Comparison of ENCODE assay signal across 8 cellular contexts in genomic region chr22:36386351-36386899, GRCh38. TPM values are rescaled to one million over a fixed set of nuclear protein-coding genes. Genes with fewer than 3 reads are reported as not detected.
DNase-seq lines count a peak whose midpoint lies in the region; ATAC-seq and TF ChIP-seq lines count a peak whose summit lies in the region.

No MANE protein-coding gene starts in this region.

- H3K4me2 ChIP-seq in Loucy (ENCODE audit: low read depth, low read length, poor library complexity, severe bottlenecking) (peak overlapping the region; percentile 96), fibroblast of lung (ENCODE audit: extremely low read depth, insufficient read depth, low read length) (peak overlapping the region; percentile 74), neural cell (ENCODE audit: low read length) (peak overlapping the region; percentile 69)

- peaks cover 38% of the 10 kb centered on the region for H3K4me1 ChIP-seq in Loucy (ENCODE audit: insufficient read depth, low read length, poor library complexity, severe bottlenecking)
- H3K4me1 ChIP-seq in fibroblast of lung (ENCODE audit: control insufficient read depth, extremely low read depth, insufficient read depth, low read length): peaks cover 9% of the 10 kb centered on the region

- peaks cover 52% of the 10 kb centered on the region for H4K20me1 ChIP-seq in Loucy (ENCODE audit: insufficient read depth, low read length, poor library complexity, severe bottlenecking)
- H4K20me1 ChIP-seq in fibroblast of lung (ENCODE audit: control insufficient read depth, extremely low read depth, insufficient read depth, low read length): peaks cover 6% of the 10 kb centered on the region
- no peaks in the 10 kb centered on the region for H4K20me1 ChIP-seq in neural cell (ENCODE audit: insufficient read depth)

- H3K4me3 ChIP-seq in Loucy (ENCODE audit: low read length, poor library complexity, severe bottlenecking): peak overlapping the region; percentile 89
- peak overlapping the region; percentile 94 to 98 (median 96) for H3K4me3 ChIP-seq in fibroblast of lung (replicated peaks in 1 of 4; ENCODE audit: control extremely low read depth in 1 of 4, insufficient read depth in 1 of 4, low read depth in 3 of 4, low read length in 4 of 4)
- peak overlapping the region; percentile 89 for H3K4me3 ChIP-seq in neural cell (ENCODE audit: low read length)

- H3K79me2 ChIP-seq in Loucy (ENCODE audit: insufficient read depth, low read length): peaks cover 84% of the 10 kb centered on the region
- H3K79me2 ChIP-seq in fibroblast of lung (ENCODE audit: control insufficient read depth, insufficient read depth, low read length): peaks cover 61% of the 10 kb centered on the region
- H3K79me2 ChIP-seq in neural cell (replicated peaks; ENCODE audit: insufficient read depth, low read length): peaks cover 40% of the 10 kb centered on the region

- no peak overlapping the region for H2AFZ ChIP-seq in Loucy (ENCODE audit: low read length)
- H2AFZ ChIP-seq in fibroblast of lung (ENCODE audit: low read length): no peak overlapping the region
- no peak overlapping the region for H2AFZ ChIP-seq in neural cell (ENCODE audit: low read depth, low read length)

- H3K9ac ChIP-seq in Loucy (ENCODE audit: low read depth, low read length, poor library complexity, severe bottlenecking): peak overlapping the region; percentile 90
- H3K9ac ChIP-seq in fibroblast of lung (ENCODE audit: insufficient read depth, low read length): peak overlapping the region; percentile 88
- H3K9ac ChIP-seq in neural cell (ENCODE audit: low read length): peak overlapping the region; percentile 80

- H3K36me3 Mint-ChIP-seq in activated CD8-positive, alpha-beta T cell treated with anti-CD3 and anti-CD28 coated beads for 36 hours (ENCODE audit: low read depth): peaks cover 46% of the 10 kb centered on the region

- peak overlapping the region; percentile 96 for H3K27ac Mint-ChIP-seq in activated CD8-positive, alpha-beta T cell treated with anti-CD3 and anti-CD28 coated beads for 36 hours

- no peaks in the 10 kb centered on the region for H3K36me3 ChIP-seq in Loucy (ENCODE audit: insufficient read depth, low read length)
- peaks cover 12% of the 10 kb centered on the region for H3K36me3 ChIP-seq in fibroblast of lung (ENCODE audit: control insufficient read depth, insufficient read depth, low read length)
- H3K36me3 ChIP-seq in neural cell (ENCODE audit: insufficient read depth, low read length): no peaks in the 10 kb centered on the region

- CTCF ChIA-PET in activated CD8-positive, alpha-beta T cell treated with anti-CD3 and anti-CD28 coated beads for 36 hours (lab: Charles Lee): interaction anchor here (1.0 to 2.2 kb wide), 8 partner anchors 9 to 85 kb away, joined by 3 to 9 read pairs (median 4); no protein-coding TSS in a partner anchor

- POLR2A ChIA-PET in activated CD8-positive, alpha-beta T cell treated with anti-CD3 and anti-CD28 coated beads for 36 hours (lab: Charles Lee): interaction anchor here (0.8 to 42.1 kb wide), 9 partner anchors 9 to 86 kb away, joined by 3 to 1125 read pairs (median 4); no protein-coding TSS in a partner anchor

- peak overlapping the region; percentile 92 for H3K4me3 Mint-ChIP-seq in activated CD8-positive, alpha-beta T cell treated with anti-CD3 and anti-CD28 coated beads for 36 hours

- no peaks in the 10 kb centered on the region for H3K27me3 Mint-ChIP-seq in activated CD8-positive, alpha-beta T cell treated with anti-CD3 and anti-CD28 coated beads for 36 hours

- intact Hi-C loops in activated CD8-positive, alpha-beta T cell treated with anti-CD3 and anti-CD28 coated beads for 36 hours (cut with micrococcal nuclease): no loop called here

- H3K9me2 ChIP-seq in Loucy (replicated peaks; ENCODE audit: low read depth, low read length) (no peaks in the 10 kb centered on the region), neural cell (ENCODE audit: insufficient read depth, low read length) (no peaks in the 10 kb centered on the region)

- no peaks in the 10 kb centered on the region for H3K9me3 Mint-ChIP-seq in activated CD8-positive, alpha-beta T cell treated with anti-CD3 and anti-CD28 coated beads for 36 hours

- peak; percentile 32 for ATAC-seq in activated CD8-positive, alpha-beta T cell treated with anti-CD3 and anti-CD28 coated beads for 36 hours

- TF ChIP-seq CTCF in Loucy (conservative IDR thresholded peaks at IDR 0.05; ENCODE audit: low read length): no peak
- no peak for TF ChIP-seq CTCF in activated CD8-positive, alpha-beta T cell treated with anti-CD3 and anti-CD28 coated beads for 36 hours (IDR thresholded peaks at IDR 0.05)
- TF ChIP-seq CTCF in fibroblast of lung (conservative IDR thresholded peaks at IDR 0.05 in 1 of 2, IDR thresholded peaks at IDR 0.05 in 1 of 2; ENCODE audit: low read depth in 1 of 2, low read length in 2 of 2): no peak
- no peak for TF ChIP-seq CTCF in neural cell (IDR thresholded peaks at IDR 0.05; ENCODE audit: poor library complexity, severe bottlenecking)

- H3K4me1 Mint-ChIP-seq in activated CD8-positive, alpha-beta T cell treated with anti-CD3 and anti-CD28 coated beads for 36 hours (ENCODE audit: low read depth): peaks cover 39% of the 10 kb centered on the region

- DNase-seq in C1 segment of cervical spinal cord (lab: John Stamatoyannopoulos, UW): peak in 8 of 14 donors; percentile 13 to 61 (median 51)
- DNase-seq in activated CD8-positive, alpha-beta T cell treated with anti-CD3 and anti-CD28 coated beads for 36 hours: peak; percentile 82
- DNase-seq in fibroblast of lung (ENCODE audit: low read depth in 2 of 2): peak in 1 of 2 donors; percentile 44
- no peak for DNase-seq in mesenteric fat pad (ENCODE audit: low spot score)
- DNase-seq in SW 1271 (lab: John Stamatoyannopoulos, UW): no peak

- H3F3A ChIP-seq in Loucy (ENCODE audit: low read depth): peaks cover 9% of the 10 kb centered on the region; the same call in 1 of the 2 replicates
- no peaks in the 10 kb centered on the region for H3F3A ChIP-seq in neural cell (ENCODE audit: insufficient read depth, low read length, poor library complexity, severe bottlenecking)

- TF ChIP-seq EP300 in neural cell (conservative IDR thresholded peaks at IDR 0.05; ENCODE audit: poor library complexity, severe bottlenecking): no peak

- no peaks in the 10 kb centered on the region for H3K9me3 ChIP-seq in Loucy (ENCODE audit: insufficient read depth, low read depth, low read length)
- H3K9me3 ChIP-seq in fibroblast of lung (ENCODE audit: control insufficient read depth, insufficient read depth, low read depth, low read length): no peaks in the 10 kb centered on the region
- H3K9me3 ChIP-seq in neural cell (ENCODE audit: low read length): no peaks in the 10 kb centered on the region

- TF ChIP-seq POLR2A in GM19099 (IDR thresholded peaks at IDR 0.05; ENCODE audit: extremely low read depth, insufficient read length, low read depth): peak; percentile 45

- H3K27ac ChIP-seq in fibroblast of lung (ENCODE audit: insufficient read depth, low read length) (peak overlapping the region; percentile 90), neural cell (ENCODE audit: low read length) (peak overlapping the region; percentile 5)

- H3K27me3 ChIP-seq in Loucy (ENCODE audit: insufficient read depth, low read length, poor library complexity, severe bottlenecking) (peaks cover 9% of the 10 kb centered on the region), fibroblast of lung (ENCODE audit: control insufficient read depth, insufficient read depth, low read length) (no peaks in the 10 kb centered on the region), neural cell (ENCODE audit: insufficient read depth, low read depth, low read length) (no peaks in the 10 kb centered on the region)

- no peak for TF ChIP-seq RAD21 in neural cell (conservative IDR thresholded peaks at IDR 0.05)

TF ChIP-seq in neural cell, 6 proteins besides CTCF, POLR2A, EP300 and RAD21:
- TF ChIP-seq EZH2 (IDR thresholded peaks at IDR 0.05; ENCODE audit: borderline replicate concordance, insufficient read depth, low read length, poor library complexity, severe bottlenecking): no peak
- no peak for TF ChIP-seq MXI1 (conservative IDR thresholded peaks at IDR 0.05; ENCODE audit: poor library complexity, severe bottlenecking)
- TF ChIP-seq TAF1 (IDR thresholded peaks at IDR 0.05; ENCODE audit: low read depth): no peak
- no peak for TF ChIP-seq SMC3 (conservative IDR thresholded peaks at IDR 0.05; ENCODE audit: poor library complexity)
- TF ChIP-seq REST (IDR thresholded peaks at IDR 0.05; ENCODE audit: borderline replicate concordance): no peak
- no peak for TF ChIP-seq POLR2AphosphoS5 (IDR thresholded peaks at IDR 0.05)
TF ChIP-seq in neural cell: peak in this region for 0.

RNA-seq across cellular contexts. Expression of gene MYH9, which starts 1.3 kb away (rescaled TPM):
- total RNA-seq in activated CD8-positive, alpha-beta T cell treated with anti-CD3 and anti-CD28 coated beads for 36 hours: 100 to 1,000 TPM; 624 to 679 TPM
- total RNA-seq in fibroblast of lung: 562 and 796 TPM in 2 replicates
- 413 and 677 TPM in 2 replicates for polyA plus RNA-seq in fibroblast of lung
- polyA plus RNA-seq in fibroblast of lung (2012): 611 and 1,244 TPM in 2 replicates
- polyA minus RNA-seq in fibroblast of lung (ENCODE audit: low replicate concordance): 1,141 and 2,569 TPM in 2 replicates
- polyA plus RNA-seq in neural cell: 7.1 and 8.1 TPM in 2 replicates
- polyA minus RNA-seq in neural cell: 33.8 and 36.3 TPM in 2 replicates
- total RNA-seq in mesenteric fat pad: 673 TPM

Comparison
In these comparisons a context has a peak if more than half of its experiments do, and no peak if none do; other contexts are left out.
1. DNase-seq: peak in C1 segment of cervical spinal cord (8 of 14) and activated CD8-positive, alpha-beta T cell treated with anti-CD3 and anti-CD28 coated beads for 36 hours (single experiment); none in mesenteric fat pad (single experiment) and SW 1271 (0 of 2).
2. Peak in every context shown above with its lines, with median percentiles within 50 percentile points of each other: H3K4me2 ChIP-seq, H3K4me3 ChIP-seq and H3K9ac ChIP-seq.